ENCODE assay signal across 24 cellular contexts in the genomic region with DNA sequence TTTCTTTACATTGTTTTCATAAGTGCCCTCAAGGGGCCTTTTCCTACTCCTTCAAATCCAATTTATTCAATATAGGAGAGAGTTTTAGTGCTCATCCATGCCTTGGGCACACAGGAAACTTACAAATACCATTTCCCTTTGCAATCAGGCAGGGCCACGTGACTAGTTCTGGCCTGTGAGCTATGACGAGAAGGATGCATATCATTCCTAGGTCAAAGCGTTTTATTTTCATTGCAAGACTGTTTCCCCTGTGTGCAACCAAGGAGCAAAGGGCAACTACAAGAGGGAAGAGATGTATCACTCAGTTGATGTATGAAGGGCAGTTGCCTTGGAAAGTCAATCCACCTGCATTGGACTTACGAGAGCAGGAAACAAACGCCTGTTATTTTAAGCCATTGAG. TPM values are rescaled to one million over a fixed set of nuclear protein-coding genes. Genes with fewer than 3 reads are reported as not detected.
DNase-seq lines count a peak whose midpoint lies in the region; ATAC-seq, FAIRE-seq and TF ChIP-seq lines count a peak whose summit lies in the region.
"Had no signal": no experiment of that assay in that cellular context is flagged by ENCODE, and none has a peak within 500 bp of the region (broad histone marks: within the 10 kb centered on the region; RNA-seq: fewer than 3 reads in every experiment).

No MANE protein-coding gene starts in this region.

- TF ChIP-seq CTCF in HepG2 (CRISPR knock-in tag; IDR thresholded peaks at IDR 0.05), result no peak
- no peak for TF ChIP-seq CTCF in right lobe of liver (IDR thresholded peaks at IDR 0.05)
- no peak for TF ChIP-seq CTCF in K562 (IDR thresholded peaks at IDR 0.05 in 2 of 3, conservative IDR thresholded peaks at IDR 0.05 in 1 of 3; ENCODE audit: insufficient read depth in 2 of 3, low read depth in 1 of 3, low read length in 3 of 3)

- H3K9me1 ChIP-seq in K562 (ENCODE audit: control insufficient read depth, insufficient read depth, low read length), result no peaks in the 10 kb centered on the region

- H3K9me3 ChIP-seq in HepG2 (ENCODE audit: low read length), result no peaks in the 10 kb centered on the region
- no peaks in the 10 kb centered on the region for H3K9me3 ChIP-seq in right lobe of liver
- no peaks in the 10 kb centered on the region; the same call in 1 of the 2 replicates for H3K9me3 ChIP-seq in K562 (replicated peaks; ENCODE audit: control insufficient read depth, insufficient read depth, low read depth, low read length)
- H3K9me3 ChIP-seq: A549, HAP-1 had no signal

- BruUV-seq in HepG2 (replicated peaks; lab: Mats Ljungman, UMichigan), result no TSS peak
- no TSS peak for BruUV-seq in K562 (replicated peaks; lab: Mats Ljungman, UMichigan)

- H2AFZ ChIP-seq in HepG2 (ENCODE audit: low read length) (no peak overlapping the region), K562 (ENCODE audit: low read depth, low read length) (no peak overlapping the region)
- H2AFZ ChIP-seq: neural progenitor cell had no signal

- no peaks in the 10 kb centered on the region; the same call in 1 of the 2 replicates for H4K20me1 ChIP-seq in HepG2 (ENCODE audit: insufficient read depth, low read length)
- no peaks in the 10 kb centered on the region for H4K20me1 ChIP-seq in K562 (replicated peaks; ENCODE audit: control insufficient read depth, insufficient read depth, low read length)

- in situ Hi-C loops in HepG2 (cut with HindIII; ENCODE audit: extremely low pct_ligation_motif_present, low pct_unique_long_range_greater_than_20kb), result no loop called here
- in situ Hi-C loops in K562 (cut with MboI), result no loop called here

- H3K4me3 ChIP-seq in HepG2 (replicated peaks in 1 of 3; ENCODE audit: insufficient read depth in 1 of 3, low read depth in 2 of 3, low read length in 3 of 3) (no peak overlapping the region; a peak in 2 of 6 replicates), right lobe of liver (no peak overlapping the region), K562 (no peak overlapping the region)
- H3K4me3 ChIP-seq: A549, esophagus muscularis mucosa, HAP-1, neural progenitor cell, tibial nerve had no signal

- CTCF ChIA-PET in HepG2 (lab: Yijun Ruan, JAX; ENCODE audit: low intra/inter-chr PET ratio, low total read pairs), result no interaction called here
- CTCF ChIA-PET in K562 (lab: Yijun Ruan, JAX; ENCODE audit: low intra/inter-chr PET ratio), result no interaction called here

- 7% methylated on average over 5 of the region's 5 CpGs for WGBS in HepG2 (ENCODE audit: low lambda C conversion rate)
- WGBS in right lobe of liver (ENCODE audit: insufficient coverage, low coverage, low lambda C conversion rate, missing lambda C conversion rate), result 51% methylated on average over 5 of the region's 5 CpGs
- 36% methylated on average over 5 of the region's 5 CpGs for WGBS in K562 (ENCODE audit: insufficient coverage, low coverage, missing lambda C conversion rate)

- TF ChIP-seq EP300 in HepG2 (IDR thresholded peaks at IDR 0.05; ENCODE audit: low read depth in 2 of 2, low read length in 2 of 2), result no peak
- no peak for TF ChIP-seq EP300 in HepG2 (CRISPR knock-in tag; IDR thresholded peaks at IDR 0.05; ENCODE audit: borderline replicate concordance)
- no peak for TF ChIP-seq EP300 in K562 (IDR thresholded peaks at IDR 0.05; ENCODE audit: low read length)

- H3K79me2 ChIP-seq in HepG2 (ENCODE audit: insufficient read depth, low read length) (peaks cover 14% of the 10 kb centered on the region), K562 (ENCODE audit: control insufficient read depth, insufficient read depth, low read length) (peaks cover 25% of the 10 kb centered on the region)

- H3K27me3 ChIP-seq in HepG2 (ENCODE audit: control insufficient read depth in 1 of 2, insufficient read depth in 2 of 2, low read length in 2 of 2) (peaks cover 0 to 3% of the 10 kb centered on the region in 2 experiments; a peak in 1 of 5 replicates), right lobe of liver (no peaks in the 10 kb centered on the region), K562 (ENCODE audit: control insufficient read depth in 2 of 2, insufficient read depth in 2 of 2, low read length in 2 of 2) (no peaks in the 10 kb centered on the region)
- H3K27me3 ChIP-seq: esophagus muscularis mucosa, tibial nerve had no signal

- H3K9ac ChIP-seq in HepG2 (ENCODE audit: insufficient read depth, low read depth, low read length) (no peak overlapping the region), K562 (ENCODE audit: insufficient read depth in 1 of 2, low read depth in 2 of 2, low read length in 2 of 2) (no peak overlapping the region)
- H3K9ac ChIP-seq: neural progenitor cell had no signal

- H3K27ac ChIP-seq in HepG2 (ENCODE audit: extremely low read length, insufficient read depth, low read length) (no peak overlapping the region), right lobe of liver (no peak overlapping the region), K562 (ENCODE audit: extremely low read depth, low read depth, low read length) (no peak overlapping the region)
- H3K27ac ChIP-seq: A549, esophagus muscularis mucosa, neural progenitor cell, tibial nerve had no signal

- no peaks in the 10 kb centered on the region for H3K36me3 ChIP-seq in HepG2 (replicated peaks in 1 of 2; ENCODE audit: control insufficient read depth in 1 of 2, insufficient read depth in 2 of 2, low read length in 2 of 2)
- H3K36me3 ChIP-seq in right lobe of liver, result no peaks in the 10 kb centered on the region
- no peaks in the 10 kb centered on the region for H3K36me3 ChIP-seq in K562 (ENCODE audit: control insufficient read depth, insufficient read depth, low read length)
- H3K36me3 ChIP-seq: esophagus muscularis mucosa, neural progenitor cell, tibial nerve had no signal

- TF ChIP-seq POLR2A in HepG2 (IDR thresholded peaks at IDR 0.05; ENCODE audit: insufficient read depth in 1 of 2, low read depth in 2 of 2, low read length in 2 of 2) (no peak), right lobe of liver (IDR thresholded peaks at IDR 0.05) (no peak), K562 (conservative IDR thresholded peaks at IDR 0.05) (no peak)

- ATAC-seq in HepG2 (no peak), right lobe of liver (no peak), K562 (no peak), HG02642 (IDR thresholded peaks at IDR 0.05; ENCODE audit: poor library complexity, unreplicated experiment) (no peak)
- ATAC-seq: A549; activated CD4-positive, CD25-positive, alpha-beta regulatory T cell treated with anti-CD3 and anti-CD28 coated beads, Interleukin-2, amount 50 U/mL, for 24 hours; activated CD8-positive, alpha-beta T cell treated with anti-CD3 and anti-CD28 coated beads for 36 hours; left ventricle myocardium superior; T-cell had no signal

- peak; percentile 58 for DNase-seq in HepG2 (ENCODE audit: low spot score)
- no peak for DNase-seq in right lobe of liver
- DNase-seq in K562 (ENCODE audit: extremely low read depth in 1 of 4, low spot score in 3 of 4), result no peak
- peak; percentile 67 for DNase-seq in kidney tubule cell (ENCODE audit: low spot score)
- DNase-seq in NCI-H226, result no peak
- DNase-seq in SKM-1 treated with dmso at 0.1 percent for 144 hours (lab: John Stamatoyannopoulos, UW; ENCODE audit: unreplicated experiment), result no peak
- no peak for DNase-seq in OCI-M1 (lab: John Stamatoyannopoulos, UW)
- DNase-seq: activated CD8-positive, alpha-beta T cell treated with anti-CD3 and anti-CD28 coated beads for 36 hours; activated effector memory CD4-positive, alpha-beta T cell treated with Interleukin-2 at 50 U/mL for 16 hours; activated naive CD8-positive, alpha-beta T cell treated with anti-CD3 and anti-CD28 coated beads, Interleukin-2, amount 10 ng/mL, durations not matched to agents 7 days and 5 days; effector CD4-positive, alpha-beta T cell; foreskin melanocyte; left ventricle myocardium superior; NCI-H1105; NCI-H1930; SIG-M5; T-cell had no signal

- peaks cover 32% of the 10 kb centered on the region for H3K4me1 ChIP-seq in HepG2 (ENCODE audit: insufficient read depth, low read length)
- H3K4me1 ChIP-seq in right lobe of liver, result peaks cover 0 to 14% (median 0%) of the 10 kb centered on the region in 4 donors
- H3K4me1 ChIP-seq in K562 (replicated peaks in 1 of 2; ENCODE audit: control insufficient read depth in 2 of 2, insufficient read depth in 2 of 2, low read length in 2 of 2), result peaks cover 0 to 4% of the 10 kb centered on the region in 2 experiments; a peak in 3 of 5 replicates
- H3K4me1 ChIP-seq: HAP-1 had no signal

- POLR2A ChIA-PET in HepG2 (lab: Yijun Ruan, JAX) (no interaction called here), K562 (lab: Yijun Ruan, JAX) (interaction anchor here (0.6 kb wide), 1 partner anchor 405 kb away, joined by 3 read pairs; no protein-coding TSS in a partner anchor)

- H3K4me2 ChIP-seq in HepG2 (ENCODE audit: low read depth, low read length) (peak overlapping the region; percentile 28), K562 (ENCODE audit: insufficient read depth, low read length) (no peak overlapping the region)
- H3K4me2 ChIP-seq: A549, neural progenitor cell had no signal

- no peak for TF ChIP-seq RAD21 in HepG2 (CRISPR knock-in tag; IDR thresholded peaks at IDR 0.05)
- no peak for TF ChIP-seq RAD21 in K562 (CRISPR knock-in tag; conservative IDR thresholded peaks at IDR 0.05 in 1 of 2, IDR thresholded peaks at IDR 0.05 in 1 of 2)

- intact Hi-C loops in HepG2 (cut with micrococcal nuclease; ENCODE audit: unreplicated experiment) (loop anchor here (10.0 kb wide), 1 partner anchor 73 kb away; no protein-coding TSS in a partner anchor), right lobe of liver (cut with DNase I) (no loop called here), K562 (cut with micrococcal nuclease) (loop anchor here (5.0 kb wide), 1 partner anchor 160 kb away; no protein-coding TSS in a partner anchor)

- FAIRE-seq in HepG2 (lab: Jason Lieb, UNC) (no peak), K562 (lab: Jason Lieb, UNC) (peak; percentile 23)
- FAIRE-seq: A549 had no signal

RNA-seq across cellular contexts. Expression of a gene that starts 1.9 kb away (rescaled TPM):
- 5.9 and 6.5 TPM in 2 replicates for total RNA-seq in HepG2 (2016; rRNA removed; fragmentation: Illumina TruSeq; extraction: Trizol)
- 0.97 and 1.5 TPM in 2 replicates for total RNA-seq in HepG2 (2016; cell fraction: cytosol; rRNA removed; fragmentation: Illumina TruSeq; extraction: Trizol; ENCODE audit: low read depth)
- 6.1 and 8.4 TPM in 2 replicates for total RNA-seq in HepG2 (2016; cell fraction: insoluble cytoplasmic fraction; rRNA removed; fragmentation: Illumina TruSeq; extraction: Trizol)
- 2.9 and 3.1 TPM in 2 replicates for total RNA-seq in HepG2 (2016; cell fraction: membrane; rRNA removed; fragmentation: Illumina TruSeq; extraction: Trizol)
- total RNA-seq in HepG2 (2016; cell fraction: nucleus; rRNA removed; fragmentation: Illumina TruSeq; extraction: Trizol), result 7.3 and 7.7 TPM in 2 replicates
- 3.3 and 3.8 TPM in 2 replicates for polyA plus RNA-seq in HepG2 (2011; rRNA removed)
- polyA plus RNA-seq in HepG2 (2011; cell fraction: cytosol; rRNA removed), result 1.7 and 3.2 TPM in 2 replicates
- polyA plus RNA-seq in HepG2 (2011; cell fraction: nucleus; rRNA removed), result 3.8 and 4.1 TPM in 2 replicates
- 3.3 and 3.7 TPM in 2 replicates for polyA plus RNA-seq in HepG2 (2012)
- polyA plus RNA-seq in HepG2 (2016; cell fraction: cytosol; fragmentation: Illumina TruSeq; extraction: Trizol; ENCODE audit: low read depth), result 0.31 and 0.53 TPM in 2 replicates
- polyA plus RNA-seq in HepG2 (2016; cell fraction: insoluble cytoplasmic fraction; fragmentation: Illumina TruSeq; extraction: Trizol; ENCODE audit: low read depth), result 5.9 and 6.0 TPM in 2 replicates
- polyA plus RNA-seq in HepG2 (2016; cell fraction: membrane; fragmentation: Illumina TruSeq; extraction: Trizol; ENCODE audit: low read depth), result 0.86 and 0.92 TPM in 2 replicates
- 7.2 and 8.1 TPM in 2 replicates for polyA plus RNA-seq in HepG2 (2016; cell fraction: nucleus; fragmentation: Illumina TruSeq; extraction: Trizol; ENCODE audit: insufficient read depth, low read depth)
- 6.7 and 13.1 TPM in 2 replicates for polyA minus RNA-seq in HepG2 (2011; rRNA and poly(A)+ RNA removed; ENCODE audit: low replicate concordance)
- polyA minus RNA-seq in HepG2 (2011; cell fraction: cytosol; rRNA and poly(A)+ RNA removed), result 2.2 and 4.3 TPM in 2 replicates
- polyA minus RNA-seq in HepG2 (2011; cell fraction: nucleus; rRNA and poly(A)+ RNA removed), result 15.3 and 18.3 TPM in 2 replicates
- 1 to 10 TPM; 4.9 to 7.4 (median 6.7) TPM for total RNA-seq in right lobe of liver
- 12.5 and 26.3 TPM in 2 replicates for total RNA-seq in K562 (2011; cell fraction: chromatin; rRNA removed; ENCODE audit: low replicate concordance)
- 6.8 and 9.1 TPM in 2 replicates for total RNA-seq in K562 (2011; cell fraction: nucleolus; rRNA removed)
- 14.2 and 23.3 TPM in 2 replicates for total RNA-seq in K562 (2011; cell fraction: nucleoplasm; rRNA removed)
- 5.0 and 6.4 TPM in 2 replicates for total RNA-seq in K562 (2014; rRNA removed)
- total RNA-seq in K562 (2014; rRNA removed; fragmentation: Illumina TruSeq; extraction: Trizol), result 8.2 and 11.6 TPM in 2 replicates
- 8.0 and 8.3 TPM in 2 replicates for total RNA-seq in K562 (2015; rRNA removed; fragmentation: Illumina TruSeq; extraction: Trizol)
- total RNA-seq in K562 (2021), result 9.2 and 10.0 TPM in 2 replicates
- polyA plus RNA-seq in K562 (2011; rRNA removed), result 10.6 and 13.1 TPM in 2 replicates
- 5.3 and 7.6 TPM in 2 replicates for polyA plus RNA-seq in K562 (2011; cell fraction: cytosol; rRNA removed)
- 16.0 and 17.9 TPM in 2 replicates for polyA plus RNA-seq in K562 (2011; cell fraction: nucleus; rRNA removed)
- polyA plus RNA-seq in K562 (2012), result 5.4 and 6.9 TPM in 2 replicates
- polyA plus RNA-seq in K562 (2014; fragmentation: Illumina TruSeq; extraction: Trizol), result 8.4 and 9.3 TPM in 2 replicates
- polyA plus RNA-seq in K562 (2014; fragmentation: Nextera tagmentation; extraction: Ambion mirVana), result 1 to 10 TPM; 2.0 to 4.2 TPM
- 4.4 and 5.4 TPM in 2 replicates for polyA plus RNA-seq in K562 (2014; rRNA removed)
- 16.6 and 17.1 TPM in 2 replicates for polyA minus RNA-seq in K562 (2011; rRNA and poly(A)+ RNA removed)
- 7.3 and 10.0 TPM in 2 replicates for polyA minus RNA-seq in K562 (2011; cell fraction: cytosol; rRNA and poly(A)+ RNA removed)
- polyA minus RNA-seq in K562 (2011; cell fraction: nucleus; rRNA and poly(A)+ RNA removed), result 8.8 and 16.6 TPM in 2 replicates

RNA-seq across cellular contexts. Expression of a gene that starts 55.8 kb away (rescaled TPM):
- total RNA-seq in HepG2 (2016; rRNA removed; fragmentation: Illumina TruSeq; extraction: Trizol), result 0.14 and 0.15 TPM in 2 replicates
- total RNA-seq in HepG2 (2016; cell fraction: cytosol; rRNA removed; fragmentation: Illumina TruSeq; extraction: Trizol; ENCODE audit: low read depth), result not detected in 2 replicates
- 0.02 and 0.10 TPM in 2 replicates for total RNA-seq in HepG2 (2016; cell fraction: insoluble cytoplasmic fraction; rRNA removed; fragmentation: Illumina TruSeq; extraction: Trizol)
- total RNA-seq in HepG2 (2016; cell fraction: membrane; rRNA removed; fragmentation: Illumina TruSeq; extraction: Trizol), result 0.22 TPM in 1 of 2 replicates, not detected in the other
- 0.06 TPM in 1 of 2 replicates, not detected in the other for total RNA-seq in HepG2 (2016; cell fraction: nucleus; rRNA removed; fragmentation: Illumina TruSeq; extraction: Trizol)
- polyA plus RNA-seq in HepG2 (2011; rRNA removed), result 0.01 and 0.11 TPM in 2 replicates
- polyA plus RNA-seq in HepG2 (2011; cell fraction: cytosol; rRNA removed), result 0.01 and 0.04 TPM in 2 replicates
- polyA plus RNA-seq in HepG2 (2011; cell fraction: nucleus; rRNA removed), result 0.05 and 0.06 TPM in 2 replicates
- polyA plus RNA-seq in HepG2 (2012), result 0.19 and 0.23 TPM in 2 replicates
- not detected in 2 replicates for polyA plus RNA-seq in HepG2 (2016; cell fraction: cytosol; fragmentation: Illumina TruSeq; extraction: Trizol; ENCODE audit: low read depth)
- polyA plus RNA-seq in HepG2 (2016; cell fraction: insoluble cytoplasmic fraction; fragmentation: Illumina TruSeq; extraction: Trizol; ENCODE audit: low read depth), result 0.24 and 0.28 TPM in 2 replicates
- polyA plus RNA-seq in HepG2 (2016; cell fraction: membrane; fragmentation: Illumina TruSeq; extraction: Trizol; ENCODE audit: low read depth), result 0.02 TPM in 1 of 2 replicates, not detected in the other
- 0.11 TPM in 1 of 2 replicates, not detected in the other for polyA plus RNA-seq in HepG2 (2016; cell fraction: nucleus; fragmentation: Illumina TruSeq; extraction: Trizol; ENCODE audit: insufficient read depth, low read depth)
- polyA minus RNA-seq in HepG2 (2011; rRNA and poly(A)+ RNA removed; ENCODE audit: low replicate concordance), result 0.02 TPM in 1 of 2 replicates, not detected in the other
- polyA minus RNA-seq in HepG2 (2011; cell fraction: cytosol; rRNA and poly(A)+ RNA removed), result not detected in 2 replicates
- 0.90 TPM in 1 of 2 replicates, not detected in the other for polyA minus RNA-seq in HepG2 (2011; cell fraction: nucleus; rRNA and poly(A)+ RNA removed)
- total RNA-seq in right lobe of liver, result 1 to 10 TPM in 2 of 6 experiments, under 1 TPM in 4; 0.40 to 1.2 (median 0.71) TPM
- 1.8 and 6.2 TPM in 2 replicates for total RNA-seq in K562 (2011; cell fraction: chromatin; rRNA removed; ENCODE audit: low replicate concordance)
- total RNA-seq in K562 (2011; cell fraction: nucleolus; rRNA removed), result 0.83 and 2.0 TPM in 2 replicates
- 2.6 and 6.9 TPM in 2 replicates for total RNA-seq in K562 (2011; cell fraction: nucleoplasm; rRNA removed)
- 1.8 and 2.0 TPM in 2 replicates for total RNA-seq in K562 (2014; rRNA removed)
- total RNA-seq in K562 (2014; rRNA removed; fragmentation: Illumina TruSeq; extraction: Trizol), result 2.5 and 2.8 TPM in 2 replicates
- total RNA-seq in K562 (2015; rRNA removed; fragmentation: Illumina TruSeq; extraction: Trizol), result 1.5 and 1.7 TPM in 2 replicates
- 1.6 and 2.1 TPM in 2 replicates for total RNA-seq in K562 (2021)
- polyA plus RNA-seq in K562 (2011; rRNA removed), result 0.93 and 1.7 TPM in 2 replicates
- 0.27 and 0.40 TPM in 2 replicates for polyA plus RNA-seq in K562 (2011; cell fraction: cytosol; rRNA removed)
- polyA plus RNA-seq in K562 (2011; cell fraction: nucleus; rRNA removed), result 1.9 and 2.4 TPM in 2 replicates
- 1.7 and 2.8 TPM in 2 replicates for polyA plus RNA-seq in K562 (2012)
- 2.0 and 2.2 TPM in 2 replicates for polyA plus RNA-seq in K562 (2014; fragmentation: Illumina TruSeq; extraction: Trizol)
- under 1 TPM; 0.49 to 0.89 TPM for polyA plus RNA-seq in K562 (2014; fragmentation: Nextera tagmentation; extraction: Ambion mirVana)
- polyA plus RNA-seq in K562 (2014; rRNA removed), result 1.4 and 1.5 TPM in 2 replicates
- 1.3 and 1.9 TPM in 2 replicates for polyA minus RNA-seq in K562 (2011; rRNA and poly(A)+ RNA removed)
- polyA minus RNA-seq in K562 (2011; cell fraction: cytosol; rRNA and poly(A)+ RNA removed), result 1.3 TPM in 2 replicates
- 1.1 and 1.2 TPM in 2 replicates for polyA minus RNA-seq in K562 (2011; cell fraction: nucleus; rRNA and poly(A)+ RNA removed)

Comparison
In these comparisons a context has a peak if more than half of its experiments do, and no peak if none do; other contexts are left out.
1. DNase-seq: peak in HepG2 (single experiment) and kidney tubule cell (single experiment); none in right lobe of liver (0 of 3), K562 (0 of 4), NCI-H226 (single experiment), SKM-1 treated with dmso at 0.1 percent for 144 hours (single experiment) and OCI-M1 (single experiment).
2. intact Hi-C loops: an anchor here in HepG2 (10.0 kb wide) and K562 (5.0 kb wide); none called in right lobe of liver.